In genomic region chr6:37048851-37049734, GRCh38 we compare ENCODE assay signal across 1 cellular context.
TF ChIP-seq lines count a peak whose summit lies in the region.

No MANE protein-coding gene starts in this region.

TF ChIP-seq in K562, 482 proteins besides CTCF, POLR2A, EP300 and RAD21 (continued from another document and continues in another):
- TF ChIP-seq MLLT1 (IDR thresholded peaks at IDR 0.05) (0 out of 4 replicates have a peak, but pooled peaks have one; percentile 13 to 20), ZNF778 (CRISPR knock-in tag; IDR thresholded peaks at IDR 0.05) (no peak), SIRT6 (IDR thresholded peaks at IDR 0.05; ENCODE audit: low read depth, low read length) (no peak), HDAC2 (IDR thresholded peaks at IDR 0.05) (no peak; the same call in 1 of the 2 replicates), NFXL1 (CRISPR knock-in tag; IDR thresholded peaks at IDR 0.05) (no peak), CEBPB (tag; IDR thresholded peaks at IDR 0.05) (peak; percentile 63), GATAD2A (IDR thresholded peaks at IDR 0.05) (peak; percentile 23), XRCC5 (IDR thresholded peaks at IDR 0.05; ENCODE audit: low read depth, low read length) (0 out of 2 replicates have a peak, but pooled peaks have one; percentile 23), ZNF75A (CRISPR knock-in tag; IDR thresholded peaks at IDR 0.05) (no peak; the same call in 1 of the 2 replicates), ZNF224 (CRISPR knock-in tag; IDR thresholded peaks at IDR 0.05) (no peak), HMGN3 (IDR thresholded peaks at IDR 0.05; ENCODE audit: borderline replicate concordance, extremely low read depth, insufficient read length, low read depth, low read length) (no peak), NR1H2 (CRISPR knock-in tag; IDR thresholded peaks at IDR 0.05) (0 out of 2 replicates have a peak, but pooled peaks have one; percentile 36), FOXJ2 (tag; IDR thresholded peaks at IDR 0.05) (no peak), RBM25 (IDR thresholded peaks at IDR 0.05; ENCODE audit: low read depth, low read length, severe bottlenecking) (no peak), ZNF639 (CRISPR knock-in tag; conservative IDR thresholded peaks at IDR 0.05 in 1 of 2, IDR thresholded peaks at IDR 0.05 in 1 of 2) (peak in 1 of 2 experiments; percentile 70; a peak in 2 of 4 replicates), ZNF592 (IDR thresholded peaks at IDR 0.05) (peak; percentile 97), ZNF318 (IDR thresholded peaks at IDR 0.05; ENCODE audit: borderline replicate concordance in 1 of 2, low read depth in 1 of 2) (peak in 1 of 2 experiments; percentile 31; a peak in 2 of 4 replicates), BCOR (IDR thresholded peaks at IDR 0.05) (peak; percentile 88), PTBP1 (IDR thresholded peaks at IDR 0.05; ENCODE audit: low read depth, low read length) (no peak), ARHGAP35 (IDR thresholded peaks at IDR 0.05; ENCODE audit: partially characterized antibody) (no peak), PREB (CRISPR knock-in tag; IDR thresholded peaks at IDR 0.05) (0 out of 2 replicates have a peak, but pooled peaks have one; percentile 83), ZNF79 (CRISPR knock-in tag; IDR thresholded peaks at IDR 0.05; ENCODE audit: low read depth) (peak; percentile 72), VEZF1 (CRISPR knock-in tag; IDR thresholded peaks at IDR 0.05) (peak; percentile 86; the same call in 1 of the 2 replicates), MCM2 (IDR thresholded peaks at IDR 0.05; ENCODE audit: low read depth) (no peak), DNMT1 (IDR thresholded peaks at IDR 0.05) (no peak), ZBTB43 (CRISPR knock-in tag; IDR thresholded peaks at IDR 0.05) (no peak), SNIP1 (IDR thresholded peaks at IDR 0.05; ENCODE audit: low read depth) (no peak), CREB1 (IDR thresholded peaks at IDR 0.05) (no peak), CREB1 (CRISPR knock-in tag; IDR thresholded peaks at IDR 0.05) (0 out of 2 replicates have a peak, but pooled peaks have one; percentile 31), ZBTB2 (IDR thresholded peaks at IDR 0.05) (no peak), NCOA1 (IDR thresholded peaks at IDR 0.05; ENCODE audit: low read depth) (no peak; the same call in 1 of the 2 replicates), MYC (IDR thresholded peaks at IDR 0.05; ENCODE audit: low read depth, low read length) (no peak; the same call in 1 of the 2 replicates), MYC (CRISPR knock-in tag; IDR thresholded peaks at IDR 0.05; ENCODE audit: borderline replicate concordance, low read depth) (peak; percentile 21; the same call in 1 of the 2 replicates), SRSF7 (optimal IDR thresholded peaks at IDR 0.05; ENCODE audit: low read depth, low read length) (no peak)
